Comparison of ENCODE assay signal across 8 cellular contexts in the genomic region with DNA sequence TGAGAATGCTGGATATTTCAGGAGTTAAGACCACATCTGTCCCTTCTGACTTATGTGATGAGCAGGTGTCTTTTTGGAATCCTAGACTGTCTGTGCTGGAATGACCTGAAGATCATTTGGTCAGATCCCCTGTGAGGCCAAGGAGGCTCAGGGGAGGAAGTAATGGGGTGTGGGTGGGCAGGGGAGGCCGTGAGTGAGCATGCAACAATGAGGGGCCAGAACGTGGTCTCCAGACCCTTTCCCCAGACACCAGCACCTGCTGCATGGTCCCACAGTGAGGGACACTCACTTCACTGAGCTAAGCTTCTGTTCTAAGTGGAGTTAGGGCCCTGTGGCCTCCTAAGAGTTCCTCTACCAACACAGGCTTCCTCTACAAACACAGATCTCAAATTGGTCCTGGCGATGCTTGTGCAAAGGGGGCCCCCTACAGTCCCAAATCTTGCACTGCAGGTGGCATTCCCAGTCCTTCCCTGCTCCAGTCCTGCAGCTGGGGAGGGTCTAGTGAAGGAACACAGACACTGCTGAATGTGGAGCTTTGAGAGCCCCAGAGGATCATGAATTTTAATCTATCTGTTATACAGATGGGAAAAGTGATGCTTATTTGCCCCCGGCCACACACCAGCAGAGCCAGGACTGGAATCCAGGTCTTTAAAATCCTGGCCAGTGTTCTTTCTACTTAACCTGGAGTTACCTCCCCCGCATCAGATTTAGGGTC. TPM values are rescaled to one million over a fixed set of nuclear protein-coding genes. Genes with fewer than 3 reads are reported as not detected.
DNase-seq lines count a peak whose midpoint lies in the region; ATAC-seq, FAIRE-seq and TF ChIP-seq lines count a peak whose summit lies in the region.

No MANE protein-coding gene starts in this region.

- no peaks in the 10 kb centered on the region for H3K27me3 ChIP-seq in left ventricle myocardium inferior (ENCODE audit: low read depth)

- intact Hi-C loops in left ventricle myocardium inferior (cut with micrococcal nuclease), result no loop called here

- peak; percentile 85 for TF ChIP-seq CTCF in LNCaP clone FGC (IDR thresholded peaks at IDR 0.05; ENCODE audit: control insufficient read depth, extremely low read depth, insufficient read depth)
- TF ChIP-seq CTCF in left ventricle myocardium inferior (IDR thresholded peaks at IDR 0.05; ENCODE audit: borderline replicate concordance), result peak; percentile 90

- H3K9me3 ChIP-seq in left ventricle myocardium inferior (replicated peaks), result no peaks in the 10 kb centered on the region

- peaks cover 84% of the 10 kb centered on the region for H3K4me1 ChIP-seq in left ventricle myocardium inferior

- no peak for ATAC-seq in GM19467 (IDR thresholded peaks at IDR 0.05; ENCODE audit: unreplicated experiment)
- no peak for ATAC-seq in HG02884 (IDR thresholded peaks at IDR 0.05; ENCODE audit: unreplicated experiment)

- DNase-seq in DMS79 (lab: John Stamatoyannopoulos, UW) (peak; percentile 72), LNCaP clone FGC (ENCODE audit: low read depth) (no peak), RCC 7860 (ENCODE audit: low spot score) (peak; percentile 52), amniotic stem cell (lab: John Stamatoyannopoulos, UW) (peak; percentile 17), left ventricle myocardium inferior (peak; percentile 66), pulmonary artery endothelial cell (ENCODE audit: low read depth, low spot score) (peak; percentile 43)

- FAIRE-seq in RCC 7860 (lab: Jason Lieb, UNC), result no peak

- H3K27ac ChIP-seq in left ventricle myocardium inferior (replicated peaks), result peak overlapping the region; percentile 95

- H3K36me3 ChIP-seq in left ventricle myocardium inferior, result no peaks in the 10 kb centered on the region

- H3K4me3 ChIP-seq in LNCaP clone FGC (ENCODE audit: low read depth, low read length), result no peak overlapping the region
- H3K4me3 ChIP-seq in left ventricle myocardium inferior, result peak overlapping the region; percentile 71

RNA-seq across cellular contexts. Expression of a gene that starts 7.4 kb away (rescaled TPM):
- total RNA-seq in left ventricle myocardium inferior (135 TPM), pulmonary artery endothelial cell (0.13 and 0.14 TPM in 2 replicates)

RNA-seq across cellular contexts. Expression of a gene that starts 27.6 kb away (rescaled TPM):
- total RNA-seq in left ventricle myocardium inferior (not detected), pulmonary artery endothelial cell (not detected in 2 replicates)

RNA-seq across cellular contexts. Expression of a gene that starts 33.4 kb away (rescaled TPM):
- 14.4 TPM for total RNA-seq in left ventricle myocardium inferior
- 61.2 and 101 TPM in 2 replicates for total RNA-seq in pulmonary artery endothelial cell

RNA-seq across cellular contexts. Expression of a gene that starts 39.7 kb away (rescaled TPM):
- total RNA-seq in left ventricle myocardium inferior (14.0 TPM), pulmonary artery endothelial cell (4.4 and 6.0 TPM in 2 replicates)

RNA-seq across cellular contexts. Expression of a gene that starts 48.9 kb away (rescaled TPM):
- total RNA-seq in left ventricle myocardium inferior (0.91 TPM), pulmonary artery endothelial cell (not detected in 2 replicates)

Comparison
In these comparisons a context has a peak if more than half of its experiments do, and no peak if none do; other contexts are left out.
1. RNA of a gene that starts 7.4 kb away (total RNA-seq): 135 TPM in left ventricle myocardium inferior (single experiment); 0.13 to 0.14 TPM in pulmonary artery endothelial cell; every median in the first group is over 100 times any median in the second.